Comparison of ENCODE assay signal across 1 cellular context in genomic region chr15:98647026-98647773, GRCh38.
TF ChIP-seq lines count a peak whose summit lies in the region.

No MANE protein-coding gene starts in this region.

TF ChIP-seq in HepG2, 621 proteins besides CTCF, POLR2A, EP300 and RAD21 (continued from another document and continues in another):
- no peak for TF ChIP-seq ZNF646 (CRISPR knock-in tag; IDR thresholded peaks at IDR 0.05)
- TF ChIP-seq SRY (CRISPR knock-in tag; IDR thresholded peaks at IDR 0.05), result 0 out of 2 replicates have a peak, but pooled peaks have one; percentile 31
- no peak for TF ChIP-seq SNAPC2 (CRISPR knock-in tag; IDR thresholded peaks at IDR 0.05)
- TF ChIP-seq ZHX1 (CRISPR knock-in tag; IDR thresholded peaks at IDR 0.05; ENCODE audit: low read depth), result no peak
- TF ChIP-seq NR1H2 (CRISPR knock-in tag; IDR thresholded peaks at IDR 0.05; ENCODE audit: borderline replicate concordance, low read depth), result no peak
- 0 out of 2 replicates have a peak, but pooled peaks have one; percentile 13 for TF ChIP-seq ELF3 (CRISPR knock-in tag; IDR thresholded peaks at IDR 0.05)
- TF ChIP-seq, protein P1, sequence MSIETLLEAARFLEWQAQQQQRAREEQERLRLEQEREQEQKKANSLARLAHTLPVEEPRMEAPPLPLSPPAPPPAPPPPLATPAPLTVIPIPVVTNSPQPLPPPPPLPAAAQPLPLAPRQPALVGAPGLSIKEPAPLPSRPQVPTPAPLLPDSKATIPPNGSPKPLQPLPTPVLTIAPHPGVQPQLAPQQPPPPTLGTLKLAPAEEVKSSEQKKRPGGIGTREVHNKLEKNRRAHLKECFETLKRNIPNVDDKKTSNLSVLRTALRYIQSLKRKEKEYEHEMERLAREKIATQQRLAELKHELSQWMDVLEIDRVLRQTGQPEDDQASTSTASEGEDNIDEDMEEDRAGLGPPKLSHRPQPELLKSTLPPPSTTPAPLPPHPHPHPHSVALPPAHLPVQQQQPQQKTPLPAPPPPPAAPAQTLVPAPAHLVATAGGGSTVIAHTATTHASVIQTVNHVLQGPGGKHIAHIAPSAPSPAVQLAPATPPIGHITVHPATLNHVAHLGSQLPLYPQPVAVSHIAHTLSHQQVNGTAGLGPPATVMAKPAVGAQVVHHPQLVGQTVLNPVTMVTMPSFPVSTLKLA (IDR thresholded peaks at IDR 0.05), result 0 out of 2 replicates have a peak, but pooled peaks have one; percentile 4
- TF ChIP-seq ZNF839 (CRISPR knock-in tag; IDR thresholded peaks at IDR 0.05; ENCODE audit: borderline replicate concordance), result no peak
- TF ChIP-seq ZNF274 (CRISPR knock-in tag; IDR thresholded peaks at IDR 0.05), result peak; percentile 94; the same call in 1 of the 2 replicates
- TF ChIP-seq TBP (CRISPR knock-in tag; IDR thresholded peaks at IDR 0.05), result no peak
- 0 out of 2 replicates have a peak, but pooled peaks have one; percentile 57 for TF ChIP-seq BRCA1 (CRISPR knock-in tag; IDR thresholded peaks at IDR 0.05)
- TF ChIP-seq, protein P2, sequence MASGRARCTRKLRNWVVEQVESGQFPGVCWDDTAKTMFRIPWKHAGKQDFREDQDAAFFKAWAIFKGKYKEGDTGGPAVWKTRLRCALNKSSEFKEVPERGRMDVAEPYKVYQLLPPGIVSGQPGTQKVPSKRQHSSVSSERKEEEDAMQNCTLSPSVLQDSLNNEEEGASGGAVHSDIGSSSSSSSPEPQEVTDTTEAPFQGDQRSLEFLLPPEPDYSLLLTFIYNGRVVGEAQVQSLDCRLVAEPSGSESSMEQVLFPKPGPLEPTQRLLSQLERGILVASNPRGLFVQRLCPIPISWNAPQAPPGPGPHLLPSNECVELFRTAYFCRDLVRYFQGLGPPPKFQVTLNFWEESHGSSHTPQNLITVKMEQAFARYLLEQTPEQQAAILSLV (CRISPR knock-in tag; IDR thresholded peaks at IDR 0.05; ENCODE audit: borderline replicate concordance), result peak; percentile 54; the same call in 1 of the 2 replicates
- no peak for TF ChIP-seq ZNF432 (CRISPR knock-in tag; IDR thresholded peaks at IDR 0.05; ENCODE audit: borderline replicate concordance)
- TF ChIP-seq, protein P3, sequence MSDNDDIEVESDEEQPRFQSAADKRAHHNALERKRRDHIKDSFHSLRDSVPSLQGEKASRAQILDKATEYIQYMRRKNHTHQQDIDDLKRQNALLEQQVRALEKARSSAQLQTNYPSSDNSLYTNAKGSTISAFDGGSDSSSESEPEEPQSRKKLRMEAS (IDR thresholded peaks at IDR 0.05), result peak; percentile 98
- TF ChIP-seq, protein P4, sequence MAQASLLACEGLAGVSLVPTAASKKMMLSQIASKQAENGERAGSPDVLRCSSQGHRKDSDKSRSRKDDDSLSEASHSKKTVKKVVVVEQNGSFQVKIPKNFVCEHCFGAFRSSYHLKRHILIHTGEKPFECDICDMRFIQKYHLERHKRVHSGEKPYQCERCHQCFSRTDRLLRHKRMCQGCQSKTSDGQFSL (CRISPR knock-in tag; IDR thresholded peaks at IDR 0.05), result no peak
- no peak for TF ChIP-seq NBN (conservative IDR thresholded peaks at IDR 0.05)
- TF ChIP-seq ZNF451 (CRISPR knock-in tag; IDR thresholded peaks at IDR 0.05), result peak; percentile 76
- TF ChIP-seq PHF21A (CRISPR knock-in tag; IDR thresholded peaks at IDR 0.05), result peak; percentile 68
- no peak for TF ChIP-seq STAT5B (CRISPR knock-in tag; IDR thresholded peaks at IDR 0.05)
- TF ChIP-seq ZNF280D (CRISPR knock-in tag; IDR thresholded peaks at IDR 0.05), result 0 out of 2 replicates have a peak, but pooled peaks have one; percentile 56
- TF ChIP-seq MAFK (conservative IDR thresholded peaks at IDR 0.05 in 1 of 2, IDR thresholded peaks at IDR 0.05 in 1 of 2; ENCODE audit: low read length in 2 of 2), result no peak
- no peak; the same call in 1 of the 2 replicates for TF ChIP-seq JDP2 (CRISPR knock-in tag; IDR thresholded peaks at IDR 0.05; ENCODE audit: borderline replicate concordance)
- TF ChIP-seq MAZ (IDR thresholded peaks at IDR 0.05; ENCODE audit: borderline replicate concordance, low read depth, low read length), result peak; percentile 66; the same call in 1 of the 2 replicates
- peak; percentile 96 for TF ChIP-seq MAZ (CRISPR knock-in tag; IDR thresholded peaks at IDR 0.05; ENCODE audit: low read depth)
- no peak for TF ChIP-seq PAX8 (CRISPR knock-in tag; IDR thresholded peaks at IDR 0.05; ENCODE audit: borderline replicate concordance)
- TF ChIP-seq ZBTB7B (CRISPR knock-in tag; IDR thresholded peaks at IDR 0.05), result no peak
- TF ChIP-seq ZFP1 (CRISPR knock-in tag; IDR thresholded peaks at IDR 0.05), result no peak
- peak; percentile 29; the same call in 1 of the 2 replicates for TF ChIP-seq TBX2 (CRISPR knock-in tag; IDR thresholded peaks at IDR 0.05; ENCODE audit: borderline replicate concordance)
- TF ChIP-seq PHF5A (CRISPR knock-in tag; IDR thresholded peaks at IDR 0.05; ENCODE audit: low read depth, unreplicated experiment), result no peak
- peak; percentile 63; the same call in 1 of the 2 replicates for TF ChIP-seq UBTF (CRISPR knock-in tag; IDR thresholded peaks at IDR 0.05)
- TF ChIP-seq MXD1 (CRISPR knock-in tag; IDR thresholded peaks at IDR 0.05), result peak; percentile 89
- no peak for TF ChIP-seq XBP1 (CRISPR knock-in tag; IDR thresholded peaks at IDR 0.05)
- TF ChIP-seq ISX (CRISPR knock-in tag; conservative IDR thresholded peaks at IDR 0.05), result no peak
- no peak for TF ChIP-seq ZNF788 (CRISPR knock-in tag; IDR thresholded peaks at IDR 0.05; ENCODE audit: borderline replicate concordance)
- no peak for TF ChIP-seq DDIT3 (CRISPR knock-in tag; IDR thresholded peaks at IDR 0.05)
- TF ChIP-seq NFE2 (CRISPR knock-in tag; IDR thresholded peaks at IDR 0.05), result no peak
- TF ChIP-seq ATF7 (IDR thresholded peaks at IDR 0.05), result no peak
- no peak for TF ChIP-seq ATF7 (CRISPR knock-in tag; IDR thresholded peaks at IDR 0.05)
- TF ChIP-seq ZNF17 (CRISPR knock-in tag; IDR thresholded peaks at IDR 0.05), result no peak
- no peak for TF ChIP-seq GMEB2 (CRISPR knock-in tag; IDR thresholded peaks at IDR 0.05; ENCODE audit: low read depth)
- TF ChIP-seq ATAD3A (CRISPR knock-in tag; IDR thresholded peaks at IDR 0.05), result no peak
- TF ChIP-seq ZNF572 (CRISPR knock-in tag; IDR thresholded peaks at IDR 0.05), result no peak
- TF ChIP-seq ZFP36L2 (CRISPR knock-in tag; IDR thresholded peaks at IDR 0.05), result no peak
